In the genomic region with DNA sequence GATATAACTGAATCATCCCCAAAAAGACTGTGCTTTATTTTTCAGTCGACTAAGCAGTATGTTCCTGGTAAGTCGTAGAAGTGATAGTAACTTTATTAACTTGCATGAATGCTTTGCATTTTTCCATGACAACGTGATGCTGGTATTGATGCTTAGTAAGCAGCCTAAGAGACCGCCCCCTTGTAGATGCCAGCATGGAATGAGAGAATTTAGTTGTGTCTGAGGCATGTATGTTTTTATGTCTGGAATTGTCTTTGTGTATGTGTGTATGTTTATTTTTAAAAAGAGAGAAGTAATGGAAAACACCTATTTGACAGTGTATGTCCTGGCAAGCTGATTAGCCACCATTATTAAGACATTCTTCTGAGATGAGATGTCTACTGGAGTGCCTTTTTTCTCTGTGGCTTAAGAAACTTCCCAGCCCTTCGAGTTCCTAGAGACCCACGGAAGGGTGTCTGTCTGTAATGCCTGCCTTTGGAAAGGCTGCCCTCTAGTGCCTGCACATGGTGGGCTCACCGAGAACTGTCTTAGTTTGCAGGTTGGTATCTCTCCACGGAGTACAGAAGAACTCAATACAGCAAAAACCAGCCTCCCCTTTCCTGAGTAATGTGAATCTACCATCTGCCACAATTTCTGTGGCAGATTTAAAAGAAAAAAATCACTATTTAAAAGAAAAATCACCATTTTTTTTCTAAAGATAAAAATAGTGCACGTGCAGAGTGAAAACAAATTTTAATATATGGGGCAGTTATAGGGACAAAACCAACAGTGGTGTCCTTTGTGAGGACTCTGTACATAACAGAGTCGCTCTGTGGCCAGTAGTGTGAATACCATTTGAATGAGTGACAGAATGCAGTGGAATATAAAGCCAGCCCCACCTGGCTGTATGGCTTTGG, we compare ENCODE assay signal across 1 cellular context.
TF ChIP-seq lines count a peak whose summit lies in the region.

No MANE protein-coding gene starts in this region.

TF ChIP-seq in K562, 482 proteins besides CTCF, POLR2A, EP300 and RAD21 (continued from another document):
- TF ChIP-seq CHD7 (IDR thresholded peaks at IDR 0.05; ENCODE audit: low read depth, low read length) (no peak), RFX5 (IDR thresholded peaks at IDR 0.05; ENCODE audit: low read depth, low read length) (no peak), RBM39 (optimal IDR thresholded peaks at IDR 0.05; ENCODE audit: low read depth, low read length) (no peak), NONO (IDR thresholded peaks at IDR 0.05; ENCODE audit: low read depth in 2 of 2, low read length in 1 of 2) (no peak), ETV6 (IDR thresholded peaks at IDR 0.05; ENCODE audit: borderline replicate concordance in 1 of 2, low read depth in 2 of 2, low read length in 1 of 2) (no peak), ETV6 (CRISPR knock-in tag; IDR thresholded peaks at IDR 0.05; ENCODE audit: borderline replicate concordance) (no peak), MLX (CRISPR knock-in tag; conservative IDR thresholded peaks at IDR 0.05) (no peak), LEF1 (IDR thresholded peaks at IDR 0.05) (no peak), RBM15 (IDR thresholded peaks at IDR 0.05; ENCODE audit: insufficient read depth, low read length) (no peak), ZBTB8A (IDR thresholded peaks at IDR 0.05; ENCODE audit: partially characterized antibody) (no peak), RBM22 (IDR thresholded peaks at IDR 0.05; ENCODE audit: low read depth, low read length, poor library complexity, severe bottlenecking) (no peak), MEIS2 (IDR thresholded peaks at IDR 0.05; ENCODE audit: partially characterized antibody) (no peak), HDAC6 (IDR thresholded peaks at IDR 0.05; ENCODE audit: low read depth, low read length) (no peak), ZNF134 (CRISPR knock-in tag; conservative IDR thresholded peaks at IDR 0.05) (no peak), RHOXF2B (CRISPR knock-in tag; conservative IDR thresholded peaks at IDR 0.05) (no peak), BCL6 (CRISPR knock-in tag; IDR thresholded peaks at IDR 0.05) (no peak), FOS (IDR thresholded peaks at IDR 0.05; ENCODE audit: extremely low read depth, insufficient read length) (no peak), ETS2 (tag; IDR thresholded peaks at IDR 0.05; ENCODE audit: borderline replicate concordance, poor library complexity, severe bottlenecking) (no peak), EP400 (IDR thresholded peaks at IDR 0.05) (no peak), MAFG (tag; conservative IDR thresholded peaks at IDR 0.05) (no peak), PHF20 (IDR thresholded peaks at IDR 0.05; ENCODE audit: partially characterized antibody) (no peak), TEAD1 (CRISPR knock-in tag; IDR thresholded peaks at IDR 0.05) (no peak), TAF1 (IDR thresholded peaks at IDR 0.05; ENCODE audit: control insufficient read depth, extremely low read depth, insufficient read depth, low read length, severe bottlenecking) (no peak), ZNF133 (CRISPR knock-in tag; IDR thresholded peaks at IDR 0.05) (no peak), ZNF696 (CRISPR knock-in tag; conservative IDR thresholded peaks at IDR 0.05) (no peak), EGR1 (conservative IDR thresholded peaks at IDR 0.05) (no peak), C11orf30 (IDR thresholded peaks at IDR 0.05; ENCODE audit: low read depth) (peak; percentile 19; the same call in 1 of the 2 replicates), USF1 (CRISPR knock-in tag; IDR thresholded peaks at IDR 0.05) (no peak), DACH1 (IDR thresholded peaks at IDR 0.05; ENCODE audit: partially characterized antibody) (no peak), POLR2AphosphoS2 (IDR thresholded peaks at IDR 0.05; ENCODE audit: low read length) (no peak), SMARCA4 (IDR thresholded peaks at IDR 0.05) (no peak)
- TF ChIP-seq, protein P1, sequence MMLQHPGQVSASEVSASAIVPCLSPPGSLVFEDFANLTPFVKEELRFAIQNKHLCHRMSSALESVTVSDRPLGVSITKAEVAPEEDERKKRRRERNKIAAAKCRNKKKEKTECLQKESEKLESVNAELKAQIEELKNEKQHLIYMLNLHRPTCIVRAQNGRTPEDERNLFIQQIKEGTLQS (IDR thresholded peaks at IDR 0.05): no peak
- TF ChIP-seq, protein P1 (CRISPR knock-in tag; conservative IDR thresholded peaks at IDR 0.05): 0 out of 2 replicates have a peak, but pooled peaks have one; percentile 39
- TF ChIP-seq, protein P2, sequence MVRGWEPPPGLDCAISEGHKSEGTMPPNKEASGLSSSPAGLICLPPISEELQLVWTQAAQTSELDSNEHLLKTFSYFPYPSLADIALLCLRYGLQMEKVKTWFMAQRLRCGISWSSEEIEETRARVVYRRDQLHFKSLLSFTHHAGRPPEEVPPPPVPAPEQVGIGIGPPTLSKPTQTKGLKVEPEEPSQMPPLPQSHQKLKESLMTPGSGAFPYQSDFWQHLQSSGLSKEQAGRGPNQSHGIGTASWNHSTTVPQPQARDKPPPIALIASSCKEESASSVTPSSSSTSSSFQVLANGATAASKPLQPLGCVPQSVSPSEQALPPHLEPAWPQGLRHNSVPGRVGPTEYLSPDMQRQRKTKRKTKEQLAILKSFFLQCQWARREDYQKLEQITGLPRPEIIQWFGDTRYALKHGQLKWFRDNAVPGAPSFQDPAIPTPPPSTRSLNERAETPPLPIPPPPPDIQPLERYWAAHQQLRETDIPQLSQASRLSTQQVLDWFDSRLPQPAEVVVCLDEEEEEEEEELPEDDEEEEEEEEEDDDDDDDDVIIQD (CRISPR knock-in tag; IDR thresholded peaks at IDR 0.05): no peak
- TF ChIP-seq, protein P3, sequence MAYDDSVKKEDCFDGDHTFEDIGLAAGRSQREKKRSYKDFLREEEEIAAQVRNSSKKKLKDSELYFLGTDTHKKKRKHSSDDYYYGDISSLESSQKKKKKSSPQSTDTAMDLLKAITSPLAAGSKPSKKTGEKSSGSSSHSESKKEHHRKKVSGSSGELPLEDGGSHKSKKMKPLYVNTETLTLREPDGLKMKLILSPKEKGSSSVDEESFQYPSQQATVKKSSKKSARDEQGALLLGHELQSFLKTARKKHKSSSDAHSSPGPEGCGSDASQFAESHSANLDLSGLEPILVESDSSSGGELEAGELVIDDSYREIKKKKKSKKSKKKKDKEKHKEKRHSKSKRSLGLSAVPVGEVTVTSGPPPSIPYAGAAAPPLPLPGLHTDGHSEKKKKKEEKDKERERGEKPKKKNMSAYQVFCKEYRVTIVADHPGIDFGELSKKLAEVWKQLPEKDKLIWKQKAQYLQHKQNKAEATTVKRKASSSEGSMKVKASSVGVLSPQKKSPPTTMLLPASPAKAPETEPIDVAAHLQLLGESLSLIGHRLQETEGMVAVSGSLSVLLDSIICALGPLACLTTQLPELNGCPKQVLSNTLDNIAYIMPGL (CRISPR knock-in tag; IDR thresholded peaks at IDR 0.05): no peak
- TF ChIP-seq, protein P4, sequence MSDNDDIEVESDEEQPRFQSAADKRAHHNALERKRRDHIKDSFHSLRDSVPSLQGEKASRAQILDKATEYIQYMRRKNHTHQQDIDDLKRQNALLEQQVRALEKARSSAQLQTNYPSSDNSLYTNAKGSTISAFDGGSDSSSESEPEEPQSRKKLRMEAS (CRISPR knock-in tag; IDR thresholded peaks at IDR 0.05): no peak
